ENCODE assay signal across 8 cellular contexts in genomic region chr1:220089650-220090556, GRCh38.
DNase-seq lines count a peak whose midpoint lies in the region; FAIRE-seq and TF ChIP-seq lines count a peak whose summit lies in the region.

Gene BPNT1, minus strand, starts transcription at chr1:220089788. Its CDS starts 9,942 bp downstream, at chr1:220079846.

- peak within 1 kb of the TSS; percentile 82 for H3K9ac ChIP-seq in Loucy (ENCODE audit: low read depth, low read length, poor library complexity, severe bottlenecking)

- peaks cover 5% of the 10 kb centered on the region for H3K36me3 Mint-ChIP-seq in nephron (ENCODE audit: low read depth)
- peaks cover 6% of the 10 kb centered on the region for H3K36me3 Mint-ChIP-seq in stimulated activated naive CD8-positive, alpha-beta T cell treated with anti-CD3 and anti-CD28 coated beads, Interleukin-15, Interleukin-2, amounts not matched to agents 100 ng/mL and 50 ng/mL, for 24 hours (ENCODE audit: low read depth)

- no peaks in the 10 kb centered on the region for H3K36me3 ChIP-seq in Loucy (ENCODE audit: insufficient read depth, low read length)

- H3K4me2 ChIP-seq in Loucy (ENCODE audit: low read depth, low read length, poor library complexity, severe bottlenecking), result peak within 1 kb of the TSS; percentile 78

- H3K27me3 Mint-ChIP-seq in nephron (ENCODE audit: low read depth), result no peaks in the 10 kb centered on the region
- H3K27me3 Mint-ChIP-seq in stimulated activated naive CD8-positive, alpha-beta T cell treated with anti-CD3 and anti-CD28 coated beads, Interleukin-15, Interleukin-2, amounts not matched to agents 100 ng/mL and 50 ng/mL, for 24 hours, result no peaks in the 10 kb centered on the region

- peaks cover 12% of the 10 kb centered on the region for H3K4me1 ChIP-seq in Loucy (ENCODE audit: insufficient read depth, low read length, poor library complexity, severe bottlenecking)

- no peaks in the 10 kb centered on the region for H3K9me2 ChIP-seq in Loucy (replicated peaks; ENCODE audit: low read depth, low read length)

- peak within 1 kb of the TSS; percentile 62 to 85 (median 84) for H3K27ac Mint-ChIP-seq in nephron
- peak within 1 kb of the TSS; percentile 96 for H3K27ac Mint-ChIP-seq in stimulated activated naive CD8-positive, alpha-beta T cell treated with anti-CD3 and anti-CD28 coated beads, Interleukin-15, Interleukin-2, amounts not matched to agents 100 ng/mL and 50 ng/mL, for 24 hours

- peaks cover 24% of the 10 kb centered on the region for H3K79me2 ChIP-seq in Loucy (ENCODE audit: insufficient read depth, low read length)

- peak within 1 kb of the TSS; percentile 91 to 94 (median 94) for H3K4me3 Mint-ChIP-seq in nephron
- peak within 1 kb of the TSS; percentile 99 for H3K4me3 Mint-ChIP-seq in stimulated activated naive CD8-positive, alpha-beta T cell treated with anti-CD3 and anti-CD28 coated beads, Interleukin-15, Interleukin-2, amounts not matched to agents 100 ng/mL and 50 ng/mL, for 24 hours

- peak; percentile 95 for DNase-seq in ELR (ENCODE audit: low read depth)
- DNase-seq in H54 (ENCODE audit: insufficient read length, low spot score), result peak; percentile 76
- peak; percentile 90 for DNase-seq in activated T-helper 9 cell treated with anti-CD3 and anti-CD28 coated beads, Interleukin-2, amount 50 U/mL, for 16 hours (ENCODE audit: low read depth)
- DNase-seq in fibroblast of pulmonary artery (ENCODE audit: low read depth), result peak; percentile 96

- peak within 1 kb of the TSS; percentile 84 for H3K4me3 ChIP-seq in Loucy (ENCODE audit: low read length, poor library complexity, severe bottlenecking)
- peak within 1 kb of the TSS; percentile 80 for H3K4me3 ChIP-seq in fibroblast of pulmonary artery (replicated peaks; ENCODE audit: low read depth, low read length)

- H3K4me1 Mint-ChIP-seq in nephron, result peaks cover 5% of the 10 kb centered on the region
- H3K4me1 Mint-ChIP-seq in stimulated activated naive CD8-positive, alpha-beta T cell treated with anti-CD3 and anti-CD28 coated beads, Interleukin-15, Interleukin-2, amounts not matched to agents 100 ng/mL and 50 ng/mL, for 24 hours (ENCODE audit: low read depth), result peaks cover 33% of the 10 kb centered on the region

- H2AFZ ChIP-seq in Loucy (ENCODE audit: low read length), result peak within 1 kb of the TSS; percentile 90

- peak; percentile 97 for FAIRE-seq in H54 (lab: Jason Lieb, UNC)

- no peaks in the 10 kb centered on the region for H3K9me3 Mint-ChIP-seq in nephron
- H3K9me3 Mint-ChIP-seq in stimulated activated naive CD8-positive, alpha-beta T cell treated with anti-CD3 and anti-CD28 coated beads, Interleukin-15, Interleukin-2, amounts not matched to agents 100 ng/mL and 50 ng/mL, for 24 hours, result no peaks in the 10 kb centered on the region

- peak; percentile 31; the same call in 1 of the 2 replicates for TF ChIP-seq CTCF in Loucy (conservative IDR thresholded peaks at IDR 0.05; ENCODE audit: low read length)
- no peak for TF ChIP-seq CTCF in fibroblast of pulmonary artery (IDR thresholded peaks at IDR 0.05; ENCODE audit: low read length, missing control alignments)
- no peak for TF ChIP-seq CTCF in nephron (IDR thresholded peaks at IDR 0.05; ENCODE audit: unreplicated experiment in 3 of 3)

- H3K27me3 ChIP-seq in Loucy (ENCODE audit: insufficient read depth, low read length, poor library complexity, severe bottlenecking), result no peaks in the 10 kb centered on the region

- peaks cover 6% of the 10 kb centered on the region for H4K20me1 ChIP-seq in Loucy (ENCODE audit: insufficient read depth, low read length, poor library complexity, severe bottlenecking)

- H3F3A ChIP-seq in Loucy (ENCODE audit: low read depth), result no peaks in the 10 kb centered on the region; the same call in 1 of the 2 replicates

- TF ChIP-seq POLR2A in H54 (IDR thresholded peaks at IDR 0.05; ENCODE audit: low read depth, low read length) (peak; percentile 87), Raji (IDR thresholded peaks at IDR 0.05; ENCODE audit: insufficient read depth, low read depth, low read length) (peak; percentile 99)

- H3K9me3 ChIP-seq in Loucy (ENCODE audit: insufficient read depth, low read depth, low read length), result no peaks in the 10 kb centered on the region

Comparison
In these comparisons a context has a peak if more than half of its experiments do, and no peak if none do; other contexts are left out.
1. Peak in every context shown above with its lines: DNase-seq and H3K4me3 ChIP-seq.